ENCODE assay signal across 17 cellular contexts in the genomic region with DNA sequence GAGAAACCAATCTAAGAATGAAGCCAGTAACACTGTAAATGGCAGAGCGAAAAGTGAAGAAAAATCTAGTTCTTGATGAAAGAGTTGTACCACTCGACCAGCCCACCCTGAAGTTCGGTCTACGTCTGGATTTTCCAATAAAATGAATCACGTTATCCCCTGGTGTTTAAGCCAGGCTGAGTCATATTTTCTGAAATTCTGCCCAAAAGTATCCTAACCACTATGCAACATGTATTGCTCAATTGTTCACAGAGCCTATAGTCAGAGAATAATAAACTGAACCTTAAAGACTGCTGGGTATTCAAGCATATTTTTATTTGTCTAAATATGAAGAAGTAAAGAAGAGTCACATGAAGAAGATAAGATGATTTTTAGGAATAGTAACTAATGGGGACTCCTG.
A peak's percentile ranks its signal among the peaks of the same experiment; 100 is the strongest.
DNase-seq lines count a peak whose midpoint lies in the region; ATAC-seq and TF ChIP-seq lines count a peak whose summit lies in the region.
"Had no signal": no experiment of that assay in that cellular context is flagged by ENCODE, and none has a peak within 500 bp of the region (broad histone marks: within the 10 kb centered on the region; RNA-seq: fewer than 3 reads in every experiment).

No MANE protein-coding gene starts in this region.

- H3K4me3 ChIP-seq in epithelial cell of esophagus (ENCODE audit: low read length) (no peak overlapping the region), skeletal muscle cell (ENCODE audit: low read depth, low read length) (no peak overlapping the region)
- H3K4me3 ChIP-seq: BLaER1 treated with 17β-estradiol and CSF1 and Interleukin-3, amounts not matched to agents 10 nM and 100 nM; gastrocnemius medialis; K562; upper lobe of left lung had no signal

- DNase-seq in GOT3 (lab: John Stamatoyannopoulos, UW) (peak; percentile 18), OCI-M1 (lab: John Stamatoyannopoulos, UW) (peak; percentile 19), epithelial cell of esophagus (ENCODE audit: low read depth) (peak; percentile 53), skeletal muscle cell (ENCODE audit: low read depth) (peak; percentile 81), NCI-H2227 treated with DMSO at 0.1 percent for 48 hours (lab: John Stamatoyannopoulos, UW) (no peak)
- DNase-seq: activated CD8-positive, alpha-beta T cell treated with anti-CD3 and anti-CD28 coated beads for 36 hours; amniotic stem cell; gastrocnemius medialis; H9; NCI-H146; NCI-H510A; stimulated activated naive B cell treated with anti-CD40 and anti-IgM and Interleukin-4, amounts not matched to agents 10 μg/mL and 1 μg/mL and 100 μg/mL, for 72 hours; upper lobe of left lung had no signal

- no peak for ATAC-seq in HG02678 (IDR thresholded peaks at IDR 0.05; ENCODE audit: unreplicated experiment)
- no peak for ATAC-seq in GM21381 (IDR thresholded peaks at IDR 0.05; ENCODE audit: unreplicated experiment)
- ATAC-seq: activated CD8-positive, alpha-beta T cell treated with anti-CD3 and anti-CD28 coated beads for 36 hours; gastrocnemius medialis; K562; stimulated activated naive B cell treated with anti-CD40 and anti-IgM and Interleukin-4, amounts not matched to agents 10 μg/mL and 1 μg/mL and 100 μg/mL, for 72 hours had no signal

- no peak for TF ChIP-seq CTCF in epithelial cell of esophagus (IDR thresholded peaks at IDR 0.05; ENCODE audit: insufficient read depth, low read depth, low read length, missing control alignments)
